In genomic region chr16:2237076-2237551, GRCh38 we compare ENCODE assay signal across 11 cellular contexts. TPM values are rescaled to one million over a fixed set of nuclear protein-coding genes. Genes with fewer than 3 reads are reported as not detected.
A peak's percentile ranks its signal among the peaks of the same experiment; 100 is the strongest.
DNase-seq lines count a peak whose midpoint lies in the region; ATAC-seq and TF ChIP-seq lines count a peak whose summit lies in the region.
"Had no signal": no experiment of that assay in that cellular context is flagged by ENCODE, and none has a peak within 500 bp of the region (broad histone marks: within the 10 kb centered on the region; RNA-seq: fewer than 3 reads in every experiment).

No MANE protein-coding gene starts in this region.

- H3K4me1 ChIP-seq in left ventricle myocardium inferior = peaks cover 25% of the 10 kb centered on the region
- peaks cover 3% of the 10 kb centered on the region; the same call in 1 of the 2 replicates for H3K4me1 ChIP-seq in iPS-20b (ENCODE audit: insufficient read depth, low read length)
- peaks cover 10 to 14% of the 10 kb centered on the region in 2 donors for H3K4me1 ChIP-seq in thoracic aorta (ENCODE audit: control insufficient read depth in 1 of 2, low read depth in 2 of 2)
- H3K4me1 ChIP-seq: SJSA1 had no signal

- H3K27ac ChIP-seq in left ventricle myocardium inferior (replicated peaks) (no peak overlapping the region), iPS-20b (ENCODE audit: low read length) (no peak overlapping the region), thoracic aorta (no peak overlapping the region)
- H3K27ac ChIP-seq: SJSA1 had no signal

- no peak overlapping the region for H3K9ac ChIP-seq in iPS-20b (ENCODE audit: low read depth, low read length)

- intact Hi-C loops in left ventricle myocardium inferior (cut with micrococcal nuclease) (no loop called here), cardiac septum (cut with DNase I) (no loop called here), lower leg skin (cut with DNase I; ENCODE audit: low total_unique reads) (loop anchor here (10.0 kb wide), 1 partner anchor 268 kb away; no protein-coding TSS in a partner anchor)

- peak overlapping the region; percentile 55 for H3K4me3 ChIP-seq in left ventricle myocardium inferior
- H3K4me3 ChIP-seq in iPS-20b (ENCODE audit: low read length) = peak overlapping the region; percentile 42; the same call in 1 of the 2 replicates
- H3K4me3 ChIP-seq in thoracic aorta = peak overlapping the region; percentile 57
- H3K4me3 ChIP-seq in lower leg skin (ENCODE audit: low read depth, poor library complexity, severe bottlenecking) = no peak overlapping the region
- H3K4me3 ChIP-seq: SJSA1 had no signal

- H3K9me3 ChIP-seq in left ventricle myocardium inferior (replicated peaks) (no peaks in the 10 kb centered on the region), iPS-20b (ENCODE audit: insufficient read depth, low read depth, low read length) (no peaks in the 10 kb centered on the region), thoracic aorta (no peaks in the 10 kb centered on the region)
- H3K9me3 ChIP-seq: SJSA1 had no signal

- TF ChIP-seq CTCF in left ventricle myocardium inferior (IDR thresholded peaks at IDR 0.05; ENCODE audit: borderline replicate concordance) (no peak), thoracic aorta (IDR thresholded peaks at IDR 0.05) (no peak), lower leg skin (IDR thresholded peaks at IDR 0.05) (no peak)

- no peak for TF ChIP-seq POLR2A in lower leg skin (IDR thresholded peaks at IDR 0.05)

- no peak for ATAC-seq in thoracic aorta (ENCODE audit: insufficient number of reproducible peaks, low FRiP score, low read depth)

- DNase-seq in left ventricle myocardium inferior = no peak
- DNase-seq in cardiac septum (ENCODE audit: low spot score) = no peak
- no peak for DNase-seq in thoracic aorta (ENCODE audit: low spot score)
- no peak for DNase-seq in T1000 (lab: John Stamatoyannopoulos, UW)
- no peak for DNase-seq in lower leg skin (ENCODE audit: low spot score in 2 of 2)
- DNase-seq: activated CD4-positive, alpha-beta T cell treated with anti-CD3 and anti-CD28 coated beads for 36 hours; activated gamma-delta T cell treated with Interleukin-2 at 50 U/mL for 16 hours; head of caudate nucleus; naive B cell had no signal

- WGBS in lower leg skin, 2 donors = 0% methylated on average over 1 to 9 of the region's 49 CpGs

- H3K36me3 ChIP-seq in left ventricle myocardium inferior (peaks cover 58% of the 10 kb centered on the region), iPS-20b (ENCODE audit: insufficient read depth, low read depth, low read length) (peaks cover 16% of the 10 kb centered on the region), thoracic aorta (peaks cover 37% of the 10 kb centered on the region)

- peaks cover 23% of the 10 kb centered on the region for H3K27me3 ChIP-seq in left ventricle myocardium inferior (ENCODE audit: low read depth)
- H3K27me3 ChIP-seq in iPS-20b (ENCODE audit: insufficient read depth, low read length) = peaks cover 33% of the 10 kb centered on the region
- H3K27me3 ChIP-seq in thoracic aorta (replicated peaks; ENCODE audit: insufficient read depth) = no peaks in the 10 kb centered on the region
- H3K27me3 ChIP-seq: SJSA1 had no signal

RNA-seq across cellular contexts. Expression of gene DNASE1L2, which starts 0.9 kb away (rescaled TPM):
- total RNA-seq in left ventricle myocardium inferior (0.47 TPM), cardiac septum (0.57 TPM), thoracic aorta (10 to 100 TPM in 1 of 2 donors, 1 to 10 TPM in 1; 2.3 to 10.7 TPM), lower leg skin (10 to 100 TPM; 39.8 to 93.3 (median 55.0) TPM)

RNA-seq across cellular contexts. Expression of gene E4F1, which starts 13.7 kb away (rescaled TPM):
- total RNA-seq in left ventricle myocardium inferior (13.5 TPM), cardiac septum (13.7 TPM), thoracic aorta (10 to 100 TPM; 44.0 to 50.2 TPM), lower leg skin (10 to 100 TPM; 50.3 to 85.8 (median 57.4) TPM)

RNA-seq across cellular contexts. Expression of gene ECI1, which starts 14.3 kb away (rescaled TPM):
- total RNA-seq in left ventricle myocardium inferior (165 TPM), cardiac septum (139 TPM), thoracic aorta (10 to 100 TPM; 29.3 to 39.1 TPM), lower leg skin (10 to 100 TPM; 37.1 to 69.9 (median 54.5) TPM)

RNA-seq across cellular contexts. Expression of gene PGP, which starts 22.5 kb away (rescaled TPM):
- total RNA-seq in left ventricle myocardium inferior (34.1 TPM), cardiac septum (23.4 TPM), thoracic aorta (10 to 100 TPM in 1 of 2 donors, 1 to 10 TPM in 1; 9.1 to 19.5 TPM), lower leg skin (10 to 100 TPM in 3 of 4 donors, 1 to 10 TPM in 1; 9.6 to 19.4 (median 12.8) TPM)

RNA-seq across cellular contexts. Expression of gene BRICD5, which starts 26.5 kb away (rescaled TPM):
- total RNA-seq in left ventricle myocardium inferior (10.9 TPM), cardiac septum (7.0 TPM), thoracic aorta (10 to 100 TPM; 11.4 to 43.1 TPM), lower leg skin (1 to 10 TPM; 2.3 to 6.2 (median 2.5) TPM)
